In the genomic region with DNA sequence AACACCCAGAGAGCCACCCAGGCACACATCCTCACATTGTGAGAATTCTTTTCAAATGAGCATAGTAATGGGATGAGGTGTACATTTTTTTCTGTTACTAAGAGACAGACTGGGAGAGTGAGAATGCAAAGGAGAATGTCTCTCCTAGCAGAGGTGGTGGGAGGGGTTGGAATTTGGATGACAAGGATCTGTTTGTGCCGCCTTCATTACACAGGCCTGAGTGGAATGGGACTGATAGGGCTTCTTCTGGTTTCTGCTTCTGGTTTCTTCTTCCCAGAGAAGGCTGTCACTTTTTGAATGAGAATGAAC, we compare ENCODE assay signal across 12 cellular contexts. TPM values are rescaled to one million over a fixed set of nuclear protein-coding genes. Genes with fewer than 3 reads are reported as not detected.
DNase-seq lines count a peak whose midpoint lies in the region; ATAC-seq and TF ChIP-seq lines count a peak whose summit lies in the region.
"Had no signal": no experiment of that assay in that cellular context is flagged by ENCODE, and none has a peak within 500 bp of the region (broad histone marks: within the 10 kb centered on the region; RNA-seq: fewer than 3 reads in every experiment).

No MANE protein-coding gene starts in this region.

- peak overlapping the region; percentile 99 for H3K27ac ChIP-seq in RWPE2 (ENCODE audit: poor library complexity, severe bottlenecking)
- peak overlapping the region; percentile 100 for H3K27ac ChIP-seq in fibroblast of lung (ENCODE audit: insufficient read depth, low read length)
- H3K27ac ChIP-seq: HL-60 had no signal

- peak; percentile 98 for DNase-seq in EH (ENCODE audit: low read depth)
- peak; percentile 71 for DNase-seq in RWPE2 (ENCODE audit: low spot score)
- peak; percentile 56 to 99 for DNase-seq in fibroblast of lung (ENCODE audit: low read depth in 2 of 2)
- peak; percentile 99 for DNase-seq in renal cortical epithelial cell (ENCODE audit: low read depth)
- no peak for DNase-seq in stimulated activated CD8-positive, alpha-beta memory T cell treated with anti-CD3 and anti-CD28 coated beads, Interleukin-4, amount 100 ng/mL, for 48 hours
- DNase-seq in HuH-7 (ENCODE audit: low spot score): no peak
- DNase-seq in NCI-H748 treated with DMSO at 0.1 percent for 48 hours (lab: John Stamatoyannopoulos, UW): no peak
- DNase-seq: effector memory CD8-positive, alpha-beta T cell; stimulated activated CD4-positive, alpha-beta T cell treated with anti-CD3 and anti-CD28 coated beads, Interleukin-4, amount 100 ng/mL, for 4 hours had no signal

- H2AFZ ChIP-seq in fibroblast of lung (ENCODE audit: low read length): no peak overlapping the region

- H3K79me2 ChIP-seq in fibroblast of lung (ENCODE audit: control insufficient read depth, insufficient read depth, low read length): no peaks in the 10 kb centered on the region

- TF ChIP-seq CTCF in RWPE2 (IDR thresholded peaks at IDR 0.05; ENCODE audit: poor library complexity, severe bottlenecking) (no peak), fibroblast of lung (conservative IDR thresholded peaks at IDR 0.05 in 1 of 2, IDR thresholded peaks at IDR 0.05 in 1 of 2; ENCODE audit: low read depth in 1 of 2, low read length in 2 of 2) (no peak)

- H3K36me3 ChIP-seq in RWPE2 (ENCODE audit: low read depth): no peaks in the 10 kb centered on the region
- no peaks in the 10 kb centered on the region for H3K36me3 ChIP-seq in fibroblast of lung (ENCODE audit: control insufficient read depth, insufficient read depth, low read length)

- ATAC-seq in RWPE2 (ENCODE audit: low read depth) (peak; percentile 69), GM19455 (IDR thresholded peaks at IDR 0.05; ENCODE audit: unreplicated experiment) (no peak)
- ATAC-seq: effector memory CD8-positive, alpha-beta T cell had no signal

- no peaks in the 10 kb centered on the region for H3K9me3 ChIP-seq in RWPE2 (ENCODE audit: severe bottlenecking)
- H3K9me3 ChIP-seq in fibroblast of lung (ENCODE audit: control insufficient read depth, insufficient read depth, low read depth, low read length): no peaks in the 10 kb centered on the region

- H3K4me1 ChIP-seq in RWPE2 (ENCODE audit: insufficient read depth, poor library complexity, severe bottlenecking) (peaks cover 38% of the 10 kb centered on the region), fibroblast of lung (ENCODE audit: control insufficient read depth, extremely low read depth, insufficient read depth, low read length) (peaks cover 38% of the 10 kb centered on the region)

- no peaks in the 10 kb centered on the region for H4K20me1 ChIP-seq in fibroblast of lung (ENCODE audit: control insufficient read depth, extremely low read depth, insufficient read depth, low read length)

- H3K4me2 ChIP-seq in fibroblast of lung (ENCODE audit: extremely low read depth, insufficient read depth, low read length): peak overlapping the region; percentile 83

- H3K27me3 ChIP-seq in RWPE2 (ENCODE audit: insufficient read depth, poor library complexity, severe bottlenecking) (no peaks in the 10 kb centered on the region), fibroblast of lung (ENCODE audit: control insufficient read depth, insufficient read depth, low read length) (no peaks in the 10 kb centered on the region)

- H3K4me3 ChIP-seq in RWPE2 (ENCODE audit: severe bottlenecking) (no peak overlapping the region), fibroblast of lung (replicated peaks in 1 of 4; ENCODE audit: control extremely low read depth in 1 of 4, insufficient read depth in 1 of 4, low read depth in 3 of 4, low read length in 4 of 4) (no peak overlapping the region)

- H3K9ac ChIP-seq in fibroblast of lung (ENCODE audit: insufficient read depth, low read length): no peak overlapping the region

RNA-seq across cellular contexts. Expression of a gene that starts 55.3 kb away (rescaled TPM):
- total RNA-seq in fibroblast of lung (not detected in 2 replicates), renal cortical epithelial cell (not detected in 2 replicates)
- polyA plus RNA-seq in fibroblast of lung: not detected in 2 replicates
- polyA plus RNA-seq in fibroblast of lung (2012): not detected in 2 replicates
- not detected in 2 replicates for polyA minus RNA-seq in fibroblast of lung (ENCODE audit: low replicate concordance)
- total RNA-seq: T-helper 2 cell treated with Interferon-gamma antibody and Interleukin-4, amounts not matched to agents 100 ng/mL and 5 ng/mL, for 36 hours had no signal

Comparison
In these comparisons a context has a peak if more than half of its experiments do, and no peak if none do; other contexts are left out.
1. DNase-seq: peak in EH (single experiment), RWPE2 (single experiment), fibroblast of lung (2 of 2) and renal cortical epithelial cell (single experiment); none in stimulated activated CD8-positive, alpha-beta memory T cell treated with anti-CD3 and anti-CD28 coated beads, Interleukin-4, amount 100 ng/mL, for 48 hours (single experiment), HuH-7 (single experiment) and NCI-H748 treated with DMSO at 0.1 percent for 48 hours (single experiment).